ENCODE assay signal across 34 cellular contexts in genomic region chr7:86477343-86477742, GRCh38.
"Had no signal": no experiment of that assay in that cellular context is flagged by ENCODE, and none has a peak within 500 bp of the region (broad histone marks: within the 10 kb centered on the region; RNA-seq: fewer than 3 reads in every experiment).

No MANE protein-coding gene starts in this region.

- H3K27me3 ChIP-seq: MG63 had no signal

- H3K27ac ChIP-seq: KMS-11 had no signal

- H3K9me3 ChIP-seq: MG63 had no signal

- H3K9ac ChIP-seq: KMS-11 had no signal

- DNase-seq: Karpas-422, Kasumi-1, MG63, MM.1S, MV-4-11, NCI-H1048, NCI-H1092, NCI-H1092 treated with DMSO at 0.1 percent for 48 hours, NCI-H1105, NCI-H1105 treated with DMSO at 0.1 percent for 48 hours, NCI-H1417, NCI-H1417 treated with DMSO at 0.1 percent for 48 hours, NCI-H1436, NCI-H1436 treated with DMSO at 0.1 percent for 48 hours, NCI-H146, NCI-H1694, NCI-H1694 treated with DMSO at 0.1 percent for 48 hours, NCI-H187, NCI-H187 treated with DMSO at 0.1 percent for 48 hours, NCI-H1930, NCI-H2029, NCI-H2029 treated with DMSO at 0.1 percent for 48 hours, NCI-H2081, NCI-H2081 treated with DMSO at 0.1 percent for 48 hours, NCI-H2107, NCI-H2171, NCI-H2171 treated with DMSO at 0.1 percent for 48 hours, NCI-H2227 treated with DMSO at 0.1 percent for 48 hours, NCI-H226, NCI-H345, NCI-H446 treated with DMSO at 0.1 percent for 48 hours, NCI-H510A, NCI-H510A treated with DMSO at 0.1 percent for 48 hours had no signal

- H3K4me2 ChIP-seq: KMS-11 had no signal

- H3K4me3 ChIP-seq: MG63 had no signal

- H3K36me3 ChIP-seq: MG63 had no signal
